Comparison of ENCODE assay signal across 9 cellular contexts in genomic region chr6:162211777-162212176, GRCh38.
"Had no signal": no experiment of that assay in that cellular context is flagged by ENCODE, and none has a peak within 500 bp of the region (broad histone marks: within the 10 kb centered on the region; RNA-seq: fewer than 3 reads in every experiment).

No MANE protein-coding gene starts in this region.

- DNase-seq: IMR-90, Karpas-422, Kasumi-1, KBM-7, KG1 had no signal

- H3K9ac ChIP-seq: KMS-11 had no signal

- H3K4me3 Mint-ChIP-seq: IgD-negative memory B cell had no signal

- H3K27me3 Mint-ChIP-seq: IgD-negative memory B cell had no signal

- H3K36me3 Mint-ChIP-seq: IgD-negative memory B cell had no signal

- FAIRE-seq: HTR-8/SVneo had no signal

- H3K27ac Mint-ChIP-seq: IgD-negative memory B cell had no signal

- H3K27ac ChIP-seq: HL-60, KMS-11 had no signal

- H3K4me2 ChIP-seq: KMS-11 had no signal

- H3K4me1 Mint-ChIP-seq: IgD-negative memory B cell had no signal
